Comparison of ENCODE assay signal across 1 cellular context in genomic region chr1:30685796-30686165, GRCh38.
TF ChIP-seq lines count a peak whose summit lies in the region.

No MANE protein-coding gene starts in this region.

TF ChIP-seq in HCT116, 20 proteins besides CTCF, POLR2A, EP300 and RAD21 (continued from another document):
- no peak for TF ChIP-seq EZH2 (IDR thresholded peaks at IDR 0.05)
- no peak for TF ChIP-seq TCF7L2 (IDR thresholded peaks at IDR 0.05; ENCODE audit: borderline replicate concordance, extremely low read depth, insufficient read depth, insufficient read length)
- no peak for TF ChIP-seq ELF1 (IDR thresholded peaks at IDR 0.05; ENCODE audit: borderline replicate concordance, low read depth)
- TF ChIP-seq, protein P1, sequence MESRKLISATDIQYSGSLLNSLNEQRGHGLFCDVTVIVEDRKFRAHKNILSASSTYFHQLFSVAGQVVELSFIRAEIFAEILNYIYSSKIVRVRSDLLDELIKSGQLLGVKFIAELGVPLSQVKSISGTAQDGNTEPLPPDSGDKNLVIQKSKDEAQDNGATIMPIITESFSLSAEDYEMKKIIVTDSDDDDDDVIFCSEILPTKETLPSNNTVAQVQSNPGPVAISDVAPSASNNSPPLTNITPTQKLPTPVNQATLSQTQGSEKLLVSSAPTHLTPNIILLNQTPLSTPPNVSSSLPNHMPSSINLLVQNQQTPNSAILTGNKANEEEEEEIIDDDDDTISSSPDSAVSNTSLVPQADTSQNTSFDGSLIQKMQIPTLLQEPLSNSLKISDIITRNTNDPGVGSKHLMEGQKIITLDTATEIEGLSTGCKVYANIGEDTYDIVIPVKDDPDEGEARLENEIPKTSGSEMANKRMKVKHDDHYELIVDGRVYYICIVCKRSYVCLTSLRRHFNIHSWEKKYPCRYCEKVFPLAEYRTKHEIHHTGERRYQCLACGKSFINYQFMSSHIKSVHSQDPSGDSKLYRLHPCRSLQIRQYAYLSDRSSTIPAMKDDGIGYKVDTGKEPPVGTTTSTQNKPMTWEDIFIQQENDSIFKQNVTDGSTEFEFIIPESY (IDR thresholded peaks at IDR 0.05; ENCODE audit: extremely low read depth, insufficient replicate concordance, low read length), result no peak
- no peak for TF ChIP-seq ZNF274 (IDR thresholded peaks at IDR 0.05; ENCODE audit: low read depth, low read length)
